Comparison of ENCODE assay signal across 8 cellular contexts in genomic region chr3:197029511-197030167, GRCh38. TPM values are rescaled to one million over a fixed set of nuclear protein-coding genes. Genes with fewer than 3 reads are reported as not detected.
DNase-seq lines count a peak whose midpoint lies in the region; ATAC-seq lines count a peak whose summit lies in the region.

MELTF (minus strand) TSS chr3:197029817; CDS start chr3:197029702, 115 bp downstream.

- peaks cover 44% of the 10 kb centered on the region for H3K4me1 Mint-ChIP-seq in dendritic cell treated with granulocyte-macrophage colony-stimulating factor and Interleukin-4, amounts not matched to agents 40 ng/mL and 50 ng/mL, for 4 days (ENCODE audit: low read depth)

- DNase-seq in DMS 273 (lab: John Stamatoyannopoulos, UW; ENCODE audit: unreplicated experiment) (peak; percentile 92), DMS 273 treated with DMSO at 0.1 percent for 48 hours (lab: John Stamatoyannopoulos, UW) (no peak), NCI-H1417 treated with DMSO at 0.1 percent for 48 hours (lab: John Stamatoyannopoulos, UW) (peak; percentile 7), lung microvascular endothelial cell (ENCODE audit: low read depth in 2 of 2) (peak; percentile 27 to 58)
- DNase-seq in activated CD4-positive, alpha-beta T cell treated with anti-CD3 and anti-CD28 coated beads for 1 hour = peak; percentile 50
- DNase-seq in stimulated activated CD8-positive, alpha-beta memory T cell treated with anti-CD3 and anti-CD28 coated beads, Interleukin-15, amount 100 ng/mL, for 4 hours (ENCODE audit: low read depth in 2 of 2) = peak; percentile 12 to 35

- H3K36me3 Mint-ChIP-seq in dendritic cell treated with granulocyte-macrophage colony-stimulating factor and Interleukin-4, amounts not matched to agents 40 ng/mL and 50 ng/mL, for 4 days (ENCODE audit: low read depth) = no peaks in the 10 kb centered on the region

- no peaks in the 10 kb centered on the region for H3K9me3 Mint-ChIP-seq in dendritic cell treated with granulocyte-macrophage colony-stimulating factor and Interleukin-4, amounts not matched to agents 40 ng/mL and 50 ng/mL, for 4 days

- intact Hi-C loops in dendritic cell treated with granulocyte-macrophage colony-stimulating factor and Interleukin-4, amounts not matched to agents 40 ng/mL and 50 ng/mL, for 4 days (cut with micrococcal nuclease) = loop anchor here (2.0 kb wide), 1 partner anchor 27 kb away; no protein-coding TSS in a partner anchor

- peaks cover 49% of the 10 kb centered on the region for H3K27me3 Mint-ChIP-seq in dendritic cell treated with granulocyte-macrophage colony-stimulating factor and Interleukin-4, amounts not matched to agents 40 ng/mL and 50 ng/mL, for 4 days

- ATAC-seq in HG02642 (IDR thresholded peaks at IDR 0.05; ENCODE audit: poor library complexity, unreplicated experiment) = peak; percentile 78

- peak within 1 kb of the TSS; percentile 71 for H3K4me3 Mint-ChIP-seq in dendritic cell treated with granulocyte-macrophage colony-stimulating factor and Interleukin-4, amounts not matched to agents 40 ng/mL and 50 ng/mL, for 4 days

- peak within 1 kb of the TSS; percentile 22 for H3K27ac Mint-ChIP-seq in dendritic cell treated with granulocyte-macrophage colony-stimulating factor and Interleukin-4, amounts not matched to agents 40 ng/mL and 50 ng/mL, for 4 days

RNA-seq across cellular contexts. Expression of gene MELTF, which starts in this region (rescaled TPM):
- 0.40 and 1.3 TPM in 2 replicates for total RNA-seq in lung microvascular endothelial cell
